26 cellular contexts compared by ENCODE assay signal in genomic region chr6:26231006-26231587, GRCh38.
DNase-seq lines count a peak whose midpoint lies in the region; ATAC-seq and TF ChIP-seq lines count a peak whose summit lies in the region.
"Had no signal": no experiment of that assay in that cellular context is flagged by ENCODE, and none has a peak within 500 bp of the region (broad histone marks: within the 10 kb centered on the region; RNA-seq: fewer than 3 reads in every experiment).

No MANE protein-coding gene starts in this region.

- no peak overlapping the region for H3K23ac ChIP-seq in neuronal stem cell (ENCODE audit: low read depth, low read length, poor library complexity)

- peak overlapping the region; percentile 46 for H3K27ac Mint-ChIP-seq in dendritic cell treated with granulocyte-macrophage colony-stimulating factor and Interleukin-4, amounts not matched to agents 40 ng/mL and 50 ng/mL, for 4 days
- H3K27ac Mint-ChIP-seq: activated T-helper 2 cell treated with anti-CD3 and anti-CD28 coated beads, Interferon-gamma antibody, Interleukin-2, Interleukin-4, amounts not matched to agents 10 μg/mL and 5 μg/mL and 100 μg/mL, durations not matched to agents 14 hours and 24 hours and 36 hours; stimulated activated naive B cell treated with anti-CD40 and anti-IgM and Interleukin-4, amounts not matched to agents 10 μg/mL and 1 μg/mL and 100 μg/mL, for 72 hours had no signal

- intact Hi-C loops in dendritic cell treated with granulocyte-macrophage colony-stimulating factor and Interleukin-4, amounts not matched to agents 40 ng/mL and 50 ng/mL, for 4 days (cut with micrococcal nuclease): no loop called here

- no peak overlapping the region for H3K4me3 Mint-ChIP-seq in dendritic cell treated with granulocyte-macrophage colony-stimulating factor and Interleukin-4, amounts not matched to agents 40 ng/mL and 50 ng/mL, for 4 days
- H3K4me3 Mint-ChIP-seq: stimulated activated naive B cell treated with anti-CD40 and anti-IgM and Interleukin-4, amounts not matched to agents 10 μg/mL and 1 μg/mL and 100 μg/mL, for 72 hours had no signal

- H3K4me1 ChIP-seq in OCI-LY1 (ENCODE audit: insufficient read depth, low read length, severe bottlenecking): peaks cover 47% of the 10 kb centered on the region
- peaks cover 6% of the 10 kb centered on the region for H3K4me1 ChIP-seq in thymus (ENCODE audit: control insufficient read depth, insufficient read depth, low read length)
- peaks cover 0 to 14% of the 10 kb centered on the region in 2 donors for H3K4me1 ChIP-seq in neuronal stem cell (ENCODE audit: control insufficient read depth in 2 of 2, insufficient read depth in 1 of 2, low read depth in 1 of 2, low read length in 2 of 2)

- no peaks in the 10 kb centered on the region for H3K27me3 Mint-ChIP-seq in dendritic cell treated with granulocyte-macrophage colony-stimulating factor and Interleukin-4, amounts not matched to agents 40 ng/mL and 50 ng/mL, for 4 days
- H3K27me3 Mint-ChIP-seq: stimulated activated naive B cell treated with anti-CD40 and anti-IgM and Interleukin-4, amounts not matched to agents 10 μg/mL and 1 μg/mL and 100 μg/mL, for 72 hours had no signal

- 99% methylated on average over 5 of the region's 5 CpGs for WGBS in thymus
- no CpG with 5 or more reads among the region's 5 CpGs for WGBS in neuronal stem cell (ENCODE audit: extremely low coverage in 2 of 2, insufficient read length in 2 of 2, insufficient replicate concordance in 1 of 2), 2 donors

- H4K20me1 ChIP-seq in OCI-LY1 (ENCODE audit: insufficient read depth, low read length): no peaks in the 10 kb centered on the region

- no peak overlapping the region for H4K91ac ChIP-seq in neuronal stem cell (ENCODE audit: low read depth, low read length, poor library complexity)

- no peak overlapping the region for H2BK12ac ChIP-seq in neuronal stem cell (ENCODE audit: low read length)

- H3K4me1 Mint-ChIP-seq in dendritic cell treated with granulocyte-macrophage colony-stimulating factor and Interleukin-4, amounts not matched to agents 40 ng/mL and 50 ng/mL, for 4 days (ENCODE audit: low read depth): peaks cover 33% of the 10 kb centered on the region

- no peak overlapping the region for H2BK120ac ChIP-seq in neuronal stem cell (ENCODE audit: low read depth, low read length)

- no peak overlapping the region for H3K18ac ChIP-seq in neuronal stem cell (ENCODE audit: low read length)

- H3K4me3 ChIP-seq in OCI-LY1 (ENCODE audit: low read depth, low read length, poor library complexity, severe bottlenecking) (no peak overlapping the region), thymus (ENCODE audit: low read length) (peak overlapping the region; percentile 31), neuronal stem cell (ENCODE audit: low read length in 2 of 2) (no peak overlapping the region)
- H3K4me3 ChIP-seq: ascending aorta had no signal

- no peak overlapping the region for H2BK15ac ChIP-seq in neuronal stem cell (ENCODE audit: low read length)

- H3K27ac ChIP-seq in OCI-LY1 (ENCODE audit: low read depth, low read length, poor library complexity, severe bottlenecking) (peak overlapping the region; percentile 97), thymus (ENCODE audit: low read depth) (peak overlapping the region; percentile 31), neuronal stem cell (replicated peaks; ENCODE audit: low read length) (no peak overlapping the region)
- H3K27ac ChIP-seq: 22Rv1, ascending aorta had no signal

- no peak overlapping the region for H2AK5ac ChIP-seq in neuronal stem cell (ENCODE audit: low read depth, low read length)

- H3K4ac ChIP-seq in neuronal stem cell (ENCODE audit: low read length): no peak overlapping the region

- no peak overlapping the region for H3K4me2 ChIP-seq in OCI-LY1 (ENCODE audit: low read length)
- H3K4me2 ChIP-seq in neuronal stem cell (ENCODE audit: insufficient read depth, low read length, poor library complexity, severe bottlenecking): no peak overlapping the region

- no peak for TF ChIP-seq CTCF in OCI-LY1 (IDR thresholded peaks at IDR 0.05; ENCODE audit: low read length)

- H3K9me3 ChIP-seq in OCI-LY1 (ENCODE audit: low read length) (no peaks in the 10 kb centered on the region), thymus (ENCODE audit: control insufficient read depth) (no peaks in the 10 kb centered on the region), neuronal stem cell (replicated peaks in 1 of 2; ENCODE audit: control insufficient read depth in 2 of 2, insufficient read depth in 1 of 2, low read depth in 1 of 2, low read length in 2 of 2) (no peaks in the 10 kb centered on the region)
- H3K9me3 ChIP-seq: ascending aorta had no signal

- no peak overlapping the region for H4K8ac ChIP-seq in neuronal stem cell (ENCODE audit: low read depth, low read length)

- H3K79me2 ChIP-seq in OCI-LY1 (ENCODE audit: insufficient read depth, low read length): no peaks in the 10 kb centered on the region

- H3K9ac ChIP-seq in OCI-LY1 (ENCODE audit: low read length): no peak overlapping the region
- no peak overlapping the region for H3K9ac ChIP-seq in neuronal stem cell (ENCODE audit: low read depth, low read length, poor library complexity)

- H3K9me2 ChIP-seq in OCI-LY1 (ENCODE audit: low read depth, low read length): no peaks in the 10 kb centered on the region

- H3K36me3 ChIP-seq in OCI-LY1 (ENCODE audit: insufficient read depth, low read length): no peaks in the 10 kb centered on the region
- no peaks in the 10 kb centered on the region for H3K36me3 ChIP-seq in thymus (ENCODE audit: control insufficient read depth, insufficient read depth)
- H3K36me3 ChIP-seq in neuronal stem cell (replicated peaks in 1 of 2; ENCODE audit: control insufficient read depth in 2 of 2, insufficient read depth in 2 of 2, low read length in 2 of 2): peaks cover 0 to 4% of the 10 kb centered on the region in 2 donors
- H3K36me3 ChIP-seq: ascending aorta had no signal

- H3K9me3 Mint-ChIP-seq in dendritic cell treated with granulocyte-macrophage colony-stimulating factor and Interleukin-4, amounts not matched to agents 40 ng/mL and 50 ng/mL, for 4 days: no peaks in the 10 kb centered on the region
- H3K9me3 Mint-ChIP-seq: activated naive CD4-positive, alpha-beta T cell treated with anti-CD3 and anti-CD28 coated beads, Interleukin-2, amount 50 U/mL, for 72 hours; activated T-helper 2 cell treated with anti-CD3 and anti-CD28 coated beads, Interferon-gamma antibody, Interleukin-2, Interleukin-4, amounts not matched to agents 10 μg/mL and 5 μg/mL and 100 μg/mL, durations not matched to agents 14 hours and 24 hours and 36 hours; stimulated activated naive B cell treated with anti-CD40 and anti-IgM and Interleukin-4, amounts not matched to agents 10 μg/mL and 1 μg/mL and 100 μg/mL, for 72 hours had no signal

- H3F3A ChIP-seq in OCI-LY1 (ENCODE audit: insufficient read depth, low read length): no peaks in the 10 kb centered on the region

- no peak for ATAC-seq in GM18511 (IDR thresholded peaks at IDR 0.05; ENCODE audit: unreplicated experiment)
- ATAC-seq: activated naive CD4-positive, alpha-beta T cell treated with anti-CD3 and anti-CD28 coated beads, Interleukin-2, amount 50 U/mL, for 72 hours; left lobe of liver; stimulated activated naive B cell treated with anti-CD40 and anti-IgM and Interleukin-4, amounts not matched to agents 10 μg/mL and 1 μg/mL and 100 μg/mL, for 72 hours had no signal

- no peak overlapping the region for H2AFZ ChIP-seq in OCI-LY1 (ENCODE audit: low read length)
- no peak overlapping the region for H2AFZ ChIP-seq in neuronal stem cell (ENCODE audit: low read length)

- no peaks in the 10 kb centered on the region for H3K36me3 Mint-ChIP-seq in dendritic cell treated with granulocyte-macrophage colony-stimulating factor and Interleukin-4, amounts not matched to agents 40 ng/mL and 50 ng/mL, for 4 days (ENCODE audit: low read depth)

- DNase-seq in NCI-H748 (lab: John Stamatoyannopoulos, UW; ENCODE audit: unreplicated experiment) (peak; percentile 35), NCI-H748 treated with DMSO at 0.1 percent for 48 hours (lab: John Stamatoyannopoulos, UW) (no peak), neuronal stem cell (ENCODE audit: low spot score) (no peak)
- no peak for DNase-seq in central memory CD4-positive, alpha-beta T cell
- DNase-seq: activated CD4-positive, alpha-beta T cell treated with anti-CD3 and anti-CD28 coated beads, Interleukin-2, amount 50 U/mL, for 48 hours; activated CD8-positive, alpha-beta memory T cell treated with anti-CD3 and anti-CD28 coated beads, Interleukin-2, amount 50 U/mL, for 48 hours; caudate nucleus; hippocampal formation; Karpas-422; mesenchymal stem cell; NCI-H1694; occipital lobe; SIG-M5; stimulated activated CD4-positive, alpha-beta T cell treated with anti-CD3 and anti-CD28 coated beads, Interleukin-15, amount 100 ng/mL, for 24 hours; stimulated activated naive B cell treated with anti-CD40 and anti-IgM and Interleukin-4, amounts not matched to agents 10 μg/mL and 1 μg/mL and 100 μg/mL, for 72 hours; SW 1271; T1000 had no signal

- no peak overlapping the region for H3K14ac ChIP-seq in neuronal stem cell (ENCODE audit: low read length)

- no peaks in the 10 kb centered on the region for H3K79me1 ChIP-seq in neuronal stem cell (ENCODE audit: low read depth, low read length)

- no peak overlapping the region for H2BK5ac ChIP-seq in neuronal stem cell (ENCODE audit: low read length)

- no peaks in the 10 kb centered on the region for H3K27me3 ChIP-seq in OCI-LY1 (ENCODE audit: insufficient read depth, low read length)
- H3K27me3 ChIP-seq in thymus (ENCODE audit: control insufficient read depth, insufficient read depth): no peaks in the 10 kb centered on the region
- H3K27me3 ChIP-seq in neuronal stem cell (ENCODE audit: control insufficient read depth in 3 of 3, insufficient read depth in 3 of 3, low read depth in 1 of 3, low read length in 3 of 3): no peaks in the 10 kb centered on the region
- H3K27me3 ChIP-seq: ascending aorta had no signal
